25 cellular contexts compared by ENCODE assay signal in genomic region chr22:36964110-36964509, GRCh38. TPM values are rescaled to one million over a fixed set of nuclear protein-coding genes. Genes with fewer than 3 reads are reported as not detected.
"Had no signal": no experiment of that assay in that cellular context is flagged by ENCODE, and none has a peak within 500 bp of the region (broad histone marks: within the 10 kb centered on the region; RNA-seq: fewer than 3 reads in every experiment).

No MANE protein-coding gene starts in this region.

- H3K4me1 Mint-ChIP-seq: activated naive CD4-positive, alpha-beta T cell treated with anti-CD3 and anti-CD28 coated beads, Interleukin-2, amount 50 U/mL, for 24 hours had no signal

- H3K27ac Mint-ChIP-seq: activated CD8-positive, alpha-beta T cell treated with anti-CD3 and anti-CD28 coated beads for 36 hours; activated naive CD4-positive, alpha-beta T cell treated with anti-CD3 and anti-CD28 coated beads, Interleukin-2, amount 50 U/mL, for 24 hours; activated T-cell treated with anti-CD3 and anti-CD28 coated beads, Interleukin-2, amount 50 U/mL, for 72 hours; activated T-helper 2 cell treated with anti-CD3 and anti-CD28 coated beads, Interferon-gamma antibody, Interleukin-2, Interleukin-4, amounts not matched to agents 10 μg/mL and 5 μg/mL and 100 μg/mL, durations not matched to agents 14 hours and 24 hours and 36 hours had no signal

- H3K4me3 Mint-ChIP-seq: activated CD8-positive, alpha-beta T cell treated with anti-CD3 and anti-CD28 coated beads for 36 hours; activated naive CD4-positive, alpha-beta T cell treated with anti-CD3 and anti-CD28 coated beads, Interleukin-2, amount 50 U/mL, for 24 hours; activated T-cell treated with anti-CD3 and anti-CD28 coated beads, Interleukin-2, amount 50 U/mL, for 72 hours had no signal

- H3K36me3 ChIP-seq: SJSA1 had no signal

- H3K4me3 ChIP-seq: SJSA1 had no signal

- H3K27ac ChIP-seq: SJSA1 had no signal

- FAIRE-seq: RCC 7860 had no signal

- ATAC-seq: activated CD8-positive, alpha-beta T cell treated with anti-CD3 and anti-CD28 coated beads for 36 hours; activated T-cell treated with anti-CD3 and anti-CD28 coated beads, Interleukin-2, amount 50 U/mL, for 72 hours; PC-3 had no signal

- H3K9me3 ChIP-seq: SJSA1 had no signal

- H3K36me3 Mint-ChIP-seq: activated naive CD4-positive, alpha-beta T cell treated with anti-CD3 and anti-CD28 coated beads, Interleukin-2, amount 50 U/mL, for 24 hours had no signal

- DNase-seq: activated CD4-positive, alpha-beta T cell treated with anti-CD3 and anti-CD28 coated beads for 4 hours; activated CD8-positive, alpha-beta memory T cell treated with anti-CD3 and anti-CD28 coated beads, Interleukin-2, amount 50 U/mL, for 4 hours; activated CD8-positive, alpha-beta T cell treated with anti-CD3 and anti-CD28 coated beads for 36 hours; activated gamma-delta T cell treated with Interleukin-2 at 50 U/mL for 16 hours; activated T-cell treated with anti-CD3 and anti-CD28 coated beads, Interleukin-2, amount 50 U/mL, for 72 hours; aorta; central memory CD4-positive, alpha-beta T cell; Karpas-422; MM.1S; NCI-H1105; NCI-H1436 treated with DMSO at 0.1 percent for 48 hours; NCI-H187; NCI-H2081; NCI-H510A treated with DMSO at 0.1 percent for 48 hours; NCI-H69; NK-92 treated with Interleukin-12 subunit alpha and Interleukin-12 subunit beta, amount 100 ng/mL, for 24 hours; PC-3; SHP77; T-helper 2 cell; T1000 had no signal

- H3K9me3 Mint-ChIP-seq: activated CD8-positive, alpha-beta T cell treated with anti-CD3 and anti-CD28 coated beads for 36 hours; activated naive CD4-positive, alpha-beta T cell treated with anti-CD3 and anti-CD28 coated beads, Interleukin-2, amount 50 U/mL, for 24 hours; activated T-cell treated with anti-CD3 and anti-CD28 coated beads, Interleukin-2, amount 50 U/mL, for 72 hours; activated T-helper 2 cell treated with anti-CD3 and anti-CD28 coated beads, Interferon-gamma antibody, Interleukin-2, Interleukin-4, amounts not matched to agents 10 μg/mL and 5 μg/mL and 100 μg/mL, durations not matched to agents 14 hours and 24 hours and 36 hours had no signal

RNA-seq across cellular contexts. Expression of gene CSF2RB, which starts 50.7 kb away (rescaled TPM):
- total RNA-seq: bronchial epithelial cell, PC-3 had no signal
